In genomic region chr10:95295031-95295755, GRCh38 we compare ENCODE assay signal across 8 cellular contexts. TPM values are rescaled to one million over a fixed set of nuclear protein-coding genes. Genes with fewer than 3 reads are reported as not detected.
DNase-seq lines count a peak whose midpoint lies in the region; ATAC-seq and TF ChIP-seq lines count a peak whose summit lies in the region.

No MANE protein-coding gene starts in this region.

- peaks cover 28% of the 10 kb centered on the region for H3K27me3 Mint-ChIP-seq in CD8-positive, alpha-beta T cell (ENCODE audit: low read depth)
- H3K27me3 Mint-ChIP-seq in immature natural killer cell (ENCODE audit: low read depth in 3 of 3): peaks cover 0 to 8% (median 3%) of the 10 kb centered on the region in 3 donors

- intact Hi-C loops in CD8-positive, alpha-beta T cell (cut with DNase I, micrococcal nuclease): no loop called here

- H3K9me3 ChIP-seq in CD8-positive, alpha-beta T cell (ENCODE audit: low read length): no peaks in the 10 kb centered on the region

- CTCF ChIA-PET in CD8-positive, alpha-beta T cell (lab: Charles Lee): no interaction called here

- no peak for TF ChIP-seq CTCF in CD8-positive, alpha-beta T cell (IDR thresholded peaks at IDR 0.05)

- H3K36me3 ChIP-seq in CD8-positive, alpha-beta T cell (ENCODE audit: insufficient read depth, low read length): no peaks in the 10 kb centered on the region

- no peak overlapping the region for H3K27ac ChIP-seq in CD8-positive, alpha-beta T cell (ENCODE audit: low read depth, low read length)

- H3K36me3 Mint-ChIP-seq in CD8-positive, alpha-beta T cell: no peaks in the 10 kb centered on the region
- peaks cover 6% of the 10 kb centered on the region in 2 donors for H3K36me3 Mint-ChIP-seq in activated naive CD4-positive, alpha-beta T cell treated with anti-CD3 and anti-CD28 coated beads, Interleukin-2, amount 50 U/mL, for 72 hours
- H3K36me3 Mint-ChIP-seq in immature natural killer cell: no peaks in the 10 kb centered on the region

- H3K4me1 ChIP-seq in CD8-positive, alpha-beta T cell (ENCODE audit: insufficient read depth, low read length): peaks cover 9% of the 10 kb centered on the region

- peak overlapping the region; percentile 71 for H3K4me3 Mint-ChIP-seq in CD8-positive, alpha-beta T cell
- H3K4me3 Mint-ChIP-seq in immature natural killer cell: peak overlapping the region; percentile 77 to 87 (median 83)

- peak overlapping the region; percentile 55 for H3K27ac Mint-ChIP-seq in CD8-positive, alpha-beta T cell
- peak overlapping the region in 1 of 2 donors; percentile 39 for H3K27ac Mint-ChIP-seq in activated naive CD4-positive, alpha-beta T cell treated with anti-CD3 and anti-CD28 coated beads, Interleukin-2, amount 50 U/mL, for 72 hours
- H3K27ac Mint-ChIP-seq in immature natural killer cell: peak overlapping the region; percentile 86 to 93 (median 88)

- peak overlapping the region; percentile 36 for H3K4me3 ChIP-seq in CD8-positive, alpha-beta T cell (ENCODE audit: low read depth, low read length)

- H3K27me3 ChIP-seq in CD8-positive, alpha-beta T cell (ENCODE audit: insufficient read depth, low read length): no peaks in the 10 kb centered on the region

- H3K4me1 Mint-ChIP-seq in CD8-positive, alpha-beta T cell (ENCODE audit: low read depth): peaks cover 22% of the 10 kb centered on the region
- H3K4me1 Mint-ChIP-seq in immature natural killer cell: peaks cover 38 to 48% of the 10 kb centered on the region in 2 donors

- no peaks in the 10 kb centered on the region for H3K9me3 Mint-ChIP-seq in CD8-positive, alpha-beta T cell
- no peaks in the 10 kb centered on the region for H3K9me3 Mint-ChIP-seq in activated naive CD4-positive, alpha-beta T cell treated with anti-CD3 and anti-CD28 coated beads, Interleukin-2, amount 50 U/mL, for 72 hours
- no peaks in the 10 kb centered on the region for H3K9me3 Mint-ChIP-seq in immature natural killer cell

- ATAC-seq in CD8-positive, alpha-beta T cell: peak; percentile 50
- ATAC-seq in GM19043 (IDR thresholded peaks at IDR 0.05; ENCODE audit: low read depth, unreplicated experiment) (peak; percentile 68), HG03135 (IDR thresholded peaks at IDR 0.05; ENCODE audit: unreplicated experiment) (peak; percentile 72)
- ATAC-seq in activated naive CD4-positive, alpha-beta T cell treated with anti-CD3 and anti-CD28 coated beads, Interleukin-2, amount 50 U/mL, for 72 hours: peak; percentile 77 to 82

- DNase-seq in CD8-positive, alpha-beta T cell: peak in 6 of 7 experiments; percentile 10 to 60 (median 24)
- DNase-seq in NCI-H69 (lab: John Stamatoyannopoulos, UW) (peak; percentile 80), immature natural killer cell (peak; percentile 67 to 78 (median 77)), globus pallidus (ENCODE audit: low spot score) (no peak)
- peak in 1 of 2 donors; percentile 61 for DNase-seq in activated naive CD4-positive, alpha-beta T cell treated with anti-CD3 and anti-CD28 coated beads, Interleukin-2, amount 50 U/mL, for 72 hours (ENCODE audit: low spot score in 2 of 2)
- peak; percentile 10 for DNase-seq in stimulated activated CD4-positive, alpha-beta T cell treated with anti-CD3 and anti-CD28 coated beads, Interleukin-4, amount 100 ng/mL, for 1 hour

- POLR2A ChIA-PET in CD8-positive, alpha-beta T cell (lab: Charles Lee): no interaction called here

RNA-seq across cellular contexts. Expression of gene PDLIM1, which starts 4.4 kb away (rescaled TPM):
- total RNA-seq in CD8-positive, alpha-beta T cell: 1 to 10 TPM; 1.4 to 1.6 TPM
- total RNA-seq in activated naive CD4-positive, alpha-beta T cell treated with anti-CD3 and anti-CD28 coated beads, Interleukin-2, amount 50 U/mL, for 72 hours: 1 to 10 TPM in 1 of 2 donors, not detected in 1; 4.2 TPM
- 10 to 100 TPM; 38.9 to 72.9 (median 41.2) TPM for polyA plus RNA-seq in immature natural killer cell
